Comparison of ENCODE assay signal across 12 cellular contexts in genomic region chr12:49893753-49894752, GRCh38. TPM values are rescaled to one million over a fixed set of nuclear protein-coding genes. Genes with fewer than 3 reads are reported as not detected.
DNase-seq lines count a peak whose midpoint lies in the region; ATAC-seq lines count a peak whose summit lies in the region.
"Had no signal": no experiment of that assay in that cellular context is flagged by ENCODE, and none has a peak within 500 bp of the region (broad histone marks: within the 10 kb centered on the region; RNA-seq: fewer than 3 reads in every experiment).

No MANE protein-coding gene starts in this region.

- POLR2A ChIA-PET in CD4-positive, alpha-beta memory T cell (lab: Charles Lee; ENCODE audit: partially characterized antibody) = no interaction called here
- POLR2A ChIA-PET in naive thymus-derived CD4-positive, alpha-beta T cell (lab: Charles Lee) = no interaction called here

- H3K27ac Mint-ChIP-seq in CD4-positive, alpha-beta memory T cell = no peak overlapping the region
- H3K27ac Mint-ChIP-seq in naive thymus-derived CD4-positive, alpha-beta T cell = no peak overlapping the region
- H3K27ac Mint-ChIP-seq: immature natural killer cell had no signal

- H3K4me1 ChIP-seq in CD4-positive, alpha-beta memory T cell (ENCODE audit: insufficient read depth, low read length) = no peaks in the 10 kb centered on the region
- no peaks in the 10 kb centered on the region for H3K4me1 ChIP-seq in naive thymus-derived CD4-positive, alpha-beta T cell (ENCODE audit: control insufficient read depth in 2 of 2, insufficient read depth in 2 of 2, low read length in 2 of 2)
- H3K4me1 ChIP-seq: right atrium auricular region had no signal

- H3K36me3 Mint-ChIP-seq in CD4-positive, alpha-beta memory T cell = no peaks in the 10 kb centered on the region
- H3K36me3 Mint-ChIP-seq in naive thymus-derived CD4-positive, alpha-beta T cell = no peaks in the 10 kb centered on the region
- H3K36me3 Mint-ChIP-seq: immature natural killer cell had no signal

- intact Hi-C loops in left cardiac atrium (cut with DNase I) = no loop called here
- intact Hi-C loops in left ventricle myocardium superior (cut with micrococcal nuclease) = no loop called here
- intact Hi-C loops in CD4-positive, alpha-beta memory T cell (cut with micrococcal nuclease) = no loop called here
- intact Hi-C loops in naive thymus-derived CD4-positive, alpha-beta T cell (cut with micrococcal nuclease) = no loop called here

- CTCF ChIA-PET in CD4-positive, alpha-beta memory T cell (lab: Charles Lee; ENCODE audit: partially characterized antibody) = interaction anchor here (0.7 kb wide), 1 partner anchor 73 kb away, joined by 3 read pairs; no protein-coding TSS in a partner anchor
- CTCF ChIA-PET in naive thymus-derived CD4-positive, alpha-beta T cell (lab: Charles Lee) = interaction anchor here (0.8 to 0.9 kb wide), 2 partner anchors 73 to 259 kb away, joined by 3 read pairs; no protein-coding TSS in a partner anchor

- no peaks in the 10 kb centered on the region for H3K27me3 ChIP-seq in CD4-positive, alpha-beta memory T cell (ENCODE audit: insufficient read depth, low read length)
- no peaks in the 10 kb centered on the region for H3K27me3 ChIP-seq in naive thymus-derived CD4-positive, alpha-beta T cell (ENCODE audit: control insufficient read depth in 2 of 2, insufficient read depth in 2 of 2, low read length in 2 of 2)
- H3K27me3 ChIP-seq: right atrium auricular region had no signal

- no peaks in the 10 kb centered on the region for H3K9me3 Mint-ChIP-seq in CD4-positive, alpha-beta memory T cell
- H3K9me3 Mint-ChIP-seq in naive thymus-derived CD4-positive, alpha-beta T cell = peaks cover 0 to 2% (median 0%) of the 10 kb centered on the region in 11 donors
- H3K9me3 Mint-ChIP-seq: immature natural killer cell had no signal

- peak overlapping the region; percentile 64 for H3K27ac ChIP-seq in angular gyrus (ENCODE audit: low read depth, low read length)
- no peak overlapping the region for H3K27ac ChIP-seq in CD4-positive, alpha-beta memory T cell (ENCODE audit: low read depth, low read length)
- no peak overlapping the region for H3K27ac ChIP-seq in naive thymus-derived CD4-positive, alpha-beta T cell (ENCODE audit: low read depth, low read length)
- H3K27ac ChIP-seq: KMS-11, right atrium auricular region had no signal

- H3K36me3 ChIP-seq in CD4-positive, alpha-beta memory T cell (ENCODE audit: insufficient read depth, low read length) = no peaks in the 10 kb centered on the region
- H3K36me3 ChIP-seq in naive thymus-derived CD4-positive, alpha-beta T cell (ENCODE audit: control insufficient read depth in 2 of 3, insufficient read depth in 3 of 3, low read length in 3 of 3) = no peaks in the 10 kb centered on the region
- H3K36me3 ChIP-seq: right atrium auricular region had no signal

- peaks cover 0 to 2% (median 0%) of the 10 kb centered on the region in 4 donors for H3K4me1 Mint-ChIP-seq in CD4-positive, alpha-beta memory T cell
- H3K4me1 Mint-ChIP-seq in naive thymus-derived CD4-positive, alpha-beta T cell = peaks cover 0 to 2% (median 0%) of the 10 kb centered on the region in 7 donors
- H3K4me1 Mint-ChIP-seq: immature natural killer cell had no signal

- H3K9me3 ChIP-seq in CD4-positive, alpha-beta memory T cell (ENCODE audit: control insufficient read depth in 1 of 2, low read length in 2 of 2) = no peaks in the 10 kb centered on the region
- H3K9me3 ChIP-seq in naive thymus-derived CD4-positive, alpha-beta T cell (ENCODE audit: control insufficient read depth in 2 of 3, low read length in 3 of 3) = no peaks in the 10 kb centered on the region
- H3K9me3 ChIP-seq: right atrium auricular region had no signal

- ATAC-seq in left cardiac atrium (no peak), left ventricle myocardium superior (no peak), GM18519 (IDR thresholded peaks at IDR 0.05; ENCODE audit: low FRiP score, unreplicated experiment) (no peak)
- ATAC-seq in naive thymus-derived CD4-positive, alpha-beta T cell = no peak

- no peak overlapping the region for H3K4me3 ChIP-seq in CD4-positive, alpha-beta memory T cell (ENCODE audit: low read length in 2 of 2)
- no peak overlapping the region for H3K4me3 ChIP-seq in naive thymus-derived CD4-positive, alpha-beta T cell (ENCODE audit: low read length)
- H3K4me3 ChIP-seq: right atrium auricular region had no signal

- H3K4me3 Mint-ChIP-seq in CD4-positive, alpha-beta memory T cell = no peak overlapping the region
- no peak overlapping the region for H3K4me3 Mint-ChIP-seq in naive thymus-derived CD4-positive, alpha-beta T cell
- H3K4me3 Mint-ChIP-seq: immature natural killer cell had no signal

- peaks cover 0 to 3% of the 10 kb centered on the region in 2 donors for H3K27me3 Mint-ChIP-seq in CD4-positive, alpha-beta memory T cell
- peaks cover 0 to 12% (median 9%) of the 10 kb centered on the region in 5 donors for H3K27me3 Mint-ChIP-seq in naive thymus-derived CD4-positive, alpha-beta T cell

- DNase-seq in left cardiac atrium (peak; percentile 14), left ventricle myocardium superior (no peak), iPS-NIHi11 (ENCODE audit: low spot score) (peak; percentile 54), NCI-H1436 treated with DMSO at 0.1 percent for 48 hours (lab: John Stamatoyannopoulos, UW) (no peak)
- no peak for DNase-seq in CD4-positive, alpha-beta memory T cell
- no peak for DNase-seq in naive thymus-derived CD4-positive, alpha-beta T cell
- DNase-seq: immature natural killer cell, RPMI8226 had no signal

RNA-seq across cellular contexts. Expression of gene FAIM2, which starts 9.6 kb away (rescaled TPM):
- 10 to 100 TPM in 1 of 2 donors, 1 to 10 TPM in 1; 6.4 to 25.9 TPM for total RNA-seq in left cardiac atrium
- 8.2 TPM for total RNA-seq in left ventricle myocardium superior
- under 1 TPM; 0.08 to 0.17 TPM for total RNA-seq in CD4-positive, alpha-beta memory T cell
- polyA plus RNA-seq in CD4-positive, alpha-beta memory T cell = under 1 TPM in 1 of 2 donors, not detected in 1; 0.59 TPM
- total RNA-seq in naive thymus-derived CD4-positive, alpha-beta T cell = under 1 TPM in 2 of 5 experiments, not detected in 3; 0.22 to 0.85 TPM
- polyA plus RNA-seq in naive thymus-derived CD4-positive, alpha-beta T cell = not detected

RNA-seq across cellular contexts. Expression of gene BCDIN3D, which starts 51.1 kb away (rescaled TPM):
- total RNA-seq in left cardiac atrium = 1 to 10 TPM; 2.9 to 4.0 TPM
- 2.7 TPM for total RNA-seq in left ventricle myocardium superior
- total RNA-seq in CD4-positive, alpha-beta memory T cell = 10 to 100 TPM; 16.0 to 17.5 TPM
- 1 to 10 TPM; 5.3 to 7.7 TPM for polyA plus RNA-seq in CD4-positive, alpha-beta memory T cell
- 10 to 100 TPM in 2 of 5 experiments, 1 to 10 TPM in 3; 3.7 to 17.4 (median 6.8) TPM for total RNA-seq in naive thymus-derived CD4-positive, alpha-beta T cell
- polyA plus RNA-seq in naive thymus-derived CD4-positive, alpha-beta T cell = 1 to 10 TPM; 4.8 to 7.4 TPM

RNA-seq across cellular contexts. Expression of gene AQP2, which starts 56.5 kb away (rescaled TPM):
- total RNA-seq in left cardiac atrium (under 1 TPM; 0.09 to 0.24 TPM), left ventricle myocardium superior (not detected)
- not detected for total RNA-seq in CD4-positive, alpha-beta memory T cell
- polyA plus RNA-seq in CD4-positive, alpha-beta memory T cell = not detected
- total RNA-seq in naive thymus-derived CD4-positive, alpha-beta T cell = not detected
- polyA plus RNA-seq in naive thymus-derived CD4-positive, alpha-beta T cell = not detected
- polyA plus RNA-seq: immature natural killer cell had no signal

Comparison
In these comparisons a context has a peak if more than half of its experiments do, and no peak if none do; other contexts are left out.
1. DNase-seq: peak in left cardiac atrium (single experiment) and iPS-NIHi11 (single experiment); none in left ventricle myocardium superior (single experiment), CD4-positive, alpha-beta memory T cell (0 of 5), naive thymus-derived CD4-positive, alpha-beta T cell (0 of 9) and NCI-H1436 treated with DMSO at 0.1 percent for 48 hours (single experiment).